8 cellular contexts compared by ENCODE assay signal in the genomic region with DNA sequence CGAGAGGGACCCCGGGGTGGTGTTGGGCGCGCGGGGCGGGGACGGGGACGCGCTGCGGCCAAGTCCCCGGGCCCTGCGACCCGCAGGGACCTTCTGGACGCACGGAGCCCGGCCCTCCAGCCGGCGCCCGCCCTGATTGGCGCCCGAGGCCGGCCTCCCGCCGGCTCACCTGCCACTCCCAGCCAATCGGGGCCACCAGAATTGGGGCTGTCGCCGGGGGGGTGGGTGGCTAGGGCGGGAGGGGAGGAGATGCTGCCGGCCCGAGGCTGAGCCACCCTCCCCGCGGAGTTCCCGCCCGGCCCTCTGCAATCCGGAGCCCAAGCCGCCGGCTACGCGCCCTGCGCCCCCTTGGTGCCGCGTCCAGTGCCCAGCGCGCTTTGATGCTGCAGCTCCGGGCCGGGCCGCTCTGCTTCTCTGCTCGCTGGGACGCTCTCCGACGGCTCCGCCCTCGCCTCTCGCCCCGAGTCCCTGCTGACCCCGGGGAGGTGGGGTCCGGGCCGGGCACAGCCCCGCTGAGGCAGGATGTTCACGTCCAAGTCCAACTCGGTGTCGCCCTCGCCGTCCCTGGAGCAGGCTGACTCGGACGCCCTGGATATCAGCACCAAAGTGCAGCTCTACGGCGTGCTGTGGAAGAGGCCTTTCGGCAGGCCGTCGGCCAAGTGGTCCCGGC. TPM values are rescaled to one million over a fixed set of nuclear protein-coding genes. Genes with fewer than 3 reads are reported as not detected.
DNase-seq lines count a peak whose midpoint lies in the region; ATAC-seq and TF ChIP-seq lines count a peak whose summit lies in the region.

Gene PLEKHD1, plus strand, starts transcription at position 285 of the 670 bp plus-strand sequence. Its CDS starts 238 bp downstream, at position 523.

- peaks cover 10% of the 10 kb centered on the region for H3K27me3 Mint-ChIP-seq in Caco-2 (ENCODE audit: insufficient read depth, unreplicated experiment)

- no TSS peak for BruUV-seq in Caco-2 (replicated peaks; lab: Mats Ljungman, UMichigan)

- H3K79me2 ChIP-seq in osteoblast (ENCODE audit: insufficient read depth, low read length) (no peaks in the 10 kb centered on the region), MM.1S (ENCODE audit: low read length) (no peaks in the 10 kb centered on the region)

- POLR2A ChIA-PET in Caco-2 (lab: Charles Lee): no interaction called here

- no peaks in the 10 kb centered on the region for H3K9me3 Mint-ChIP-seq in Caco-2 (ENCODE audit: unreplicated experiment)

- DNase-seq in Caco-2: peak; percentile 79 to 83
- DNase-seq in NCI-H748 treated with DMSO at 0.1 percent for 48 hours (lab: John Stamatoyannopoulos, UW): peak; percentile 31
- no peak for DNase-seq in osteoblast (ENCODE audit: insufficient read length, low spot score, missing footprints)
- no peak for DNase-seq in T1000 (lab: John Stamatoyannopoulos, UW)
- DNase-seq in MM.1S: no peak
- DNase-seq in uterus: no peak
- DNase-seq in NK-92 (lab: John Stamatoyannopoulos, UW; ENCODE audit: unreplicated experiment): no peak

- peak within 1 kb of the TSS; percentile 65 for H3K4me3 ChIP-seq in Caco-2 (ENCODE audit: low read depth, low read length)
- peak within 1 kb of the TSS in 1 of 2 donors; percentile 46 for H3K4me3 ChIP-seq in gastroesophageal sphincter
- peak within 1 kb of the TSS; percentile 22 for H3K4me3 ChIP-seq in osteoblast (ENCODE audit: insufficient read depth, low read length)
- H3K4me3 ChIP-seq in MM.1S (ENCODE audit: low read length): no peak within 1 kb of the TSS
- no peak within 1 kb of the TSS for H3K4me3 ChIP-seq in uterus

- H3K27ac ChIP-seq in gastroesophageal sphincter (no peak within 1 kb of the TSS), osteoblast (ENCODE audit: low read depth, low read length) (no peak within 1 kb of the TSS), MM.1S (ENCODE audit: low read length) (no peak within 1 kb of the TSS), uterus (no peak within 1 kb of the TSS)

- ATAC-seq in gastroesophageal sphincter: peak; percentile 19

- H3K4me2 ChIP-seq in osteoblast (ENCODE audit: insufficient read depth, low read length): no peak within 1 kb of the TSS
- H3K4me2 ChIP-seq in MM.1S (ENCODE audit: low read depth, low read length): no peak within 1 kb of the TSS

- no peak within 1 kb of the TSS for H3K9ac ChIP-seq in MM.1S (ENCODE audit: low read length)

- H3K4me1 ChIP-seq in Caco-2 (peaks cover 4% of the 10 kb centered on the region; the same call in 1 of the 2 replicates), gastroesophageal sphincter (peaks cover 0 to 24% (median 15%) of the 10 kb centered on the region in 3 donors), osteoblast (ENCODE audit: insufficient read depth, low read length) (no peaks in the 10 kb centered on the region), MM.1S (ENCODE audit: low read length) (peaks cover 6% of the 10 kb centered on the region), uterus (peaks cover 0 to 16% of the 10 kb centered on the region in 2 donors)

- H3K9me3 ChIP-seq in Caco-2 (no peaks in the 10 kb centered on the region), gastroesophageal sphincter (no peaks in the 10 kb centered on the region), osteoblast (ENCODE audit: low read depth, low read length) (no peaks in the 10 kb centered on the region), MM.1S (replicated peaks; ENCODE audit: insufficient read depth, low read length) (no peaks in the 10 kb centered on the region), uterus (no peaks in the 10 kb centered on the region)

- no peak within 1 kb of the TSS for H3K27ac Mint-ChIP-seq in Caco-2 (ENCODE audit: unreplicated experiment)

- intact Hi-C loops in Caco-2 (cut with micrococcal nuclease; ENCODE audit: unreplicated experiment) (no loop called here), uterus (cut with DNase I; ENCODE audit: low total_unique reads) (no loop called here)

- H3K36me3 Mint-ChIP-seq in Caco-2 (ENCODE audit: insufficient read depth, unreplicated experiment): no peaks in the 10 kb centered on the region

- no peak for TF ChIP-seq EP300 in gastroesophageal sphincter (IDR thresholded peaks at IDR 0.05)

- WGBS in gastroesophageal sphincter (ENCODE audit: low coverage in 1 of 2), 2 donors: no CpG with 5 or more reads among the region's 72 CpGs

- no peak for TF ChIP-seq CTCF in Caco-2 (IDR thresholded peaks at IDR 0.05; ENCODE audit: insufficient read depth in 1 of 2, low read depth in 1 of 2, low read length in 1 of 2, severe bottlenecking in 1 of 2, unreplicated experiment in 1 of 2)
- no peak for TF ChIP-seq CTCF in gastroesophageal sphincter (IDR thresholded peaks at IDR 0.05)
- TF ChIP-seq CTCF in osteoblast (IDR thresholded peaks at IDR 0.05; ENCODE audit: extremely low read depth, low read depth, low read length): no peak
- TF ChIP-seq CTCF in MM.1S (IDR thresholded peaks at IDR 0.05; ENCODE audit: low read length): no peak
- TF ChIP-seq CTCF in uterus (IDR thresholded peaks at IDR 0.05): no peak

- no peaks in the 10 kb centered on the region for H3K9me2 ChIP-seq in MM.1S (replicated peaks; ENCODE audit: insufficient read depth, low read length)

- H3K4me1 Mint-ChIP-seq in Caco-2 (ENCODE audit: low read depth, unreplicated experiment): no peaks in the 10 kb centered on the region

- CTCF ChIA-PET in Caco-2 (lab: Charles Lee): interaction anchor here (0.6 to 0.8 kb wide), 3 partner anchors 19 to 224 kb away, joined by 3 to 4 read pairs (median 3); partner anchors contain the start of gene GALNT16

- H3K4me3 Mint-ChIP-seq in Caco-2 (ENCODE audit: unreplicated experiment): peak within 1 kb of the TSS; percentile 75

- TF ChIP-seq POLR2A in gastroesophageal sphincter (IDR thresholded peaks at IDR 0.05): no peak
- TF ChIP-seq POLR2A in uterus (IDR thresholded peaks at IDR 0.05): no peak

- H4K20me1 ChIP-seq in osteoblast (ENCODE audit: insufficient read depth, low read length) (no peaks in the 10 kb centered on the region), MM.1S (ENCODE audit: insufficient read depth, low read length) (no peaks in the 10 kb centered on the region)

- no peaks in the 10 kb centered on the region for H3F3A ChIP-seq in MM.1S (ENCODE audit: insufficient read depth, low read length)

- H3K36me3 ChIP-seq in Caco-2 (ENCODE audit: control insufficient read depth, insufficient read depth, low read length) (no peaks in the 10 kb centered on the region), gastroesophageal sphincter (no peaks in the 10 kb centered on the region), osteoblast (ENCODE audit: insufficient read depth, low read length) (no peaks in the 10 kb centered on the region), MM.1S (replicated peaks; ENCODE audit: insufficient read depth, low read length) (no peaks in the 10 kb centered on the region), uterus (no peaks in the 10 kb centered on the region)

- no peak within 1 kb of the TSS for H2AFZ ChIP-seq in osteoblast (ENCODE audit: low read length)
- H2AFZ ChIP-seq in MM.1S (ENCODE audit: low read length): no peak within 1 kb of the TSS

- H3K27me3 ChIP-seq in Caco-2 (replicated peaks; ENCODE audit: control insufficient read depth, insufficient read depth, low read length): no peaks in the 10 kb centered on the region; the same call in 1 of the 2 replicates
- H3K27me3 ChIP-seq in gastroesophageal sphincter: peaks cover 82% of the 10 kb centered on the region
- peaks cover 70% of the 10 kb centered on the region for H3K27me3 ChIP-seq in osteoblast (ENCODE audit: insufficient read depth, low read length)
- no peaks in the 10 kb centered on the region for H3K27me3 ChIP-seq in MM.1S (replicated peaks; ENCODE audit: insufficient read depth, low read length)
- H3K27me3 ChIP-seq in uterus: peaks cover 0 to 12% of the 10 kb centered on the region in 2 donors

RNA-seq across cellular contexts. Expression of gene PLEKHD1, which starts in this region (rescaled TPM):
- total RNA-seq in Caco-2 (2022) (0.42 and 0.50 TPM in 2 replicates), gastroesophageal sphincter (under 1 TPM in 2 of 4 donors, not detected in 2; 0.08 to 0.16 TPM), osteoblast (under 0.01 TPM in 2 replicates), uterus (under 1 TPM in 2 of 4 donors, not detected in 2; 0.24 to 0.76 TPM)

Comparison
In these comparisons a context has a peak if more than half of its experiments do, and no peak if none do; other contexts are left out.
1. Peak in DNase-seq and H3K4me3 ChIP-seq in Caco-2; RNA of the gene not detected or under 1 TPM.
2. Peak in ATAC-seq in gastroesophageal sphincter; RNA of the gene not detected or under 1 TPM.